ENCODE assay signal across 8 cellular contexts in genomic region chr19:39405261-39405912, GRCh38. TPM values are rescaled to one million over a fixed set of nuclear protein-coding genes. Genes with fewer than 3 reads are reported as not detected.
DNase-seq lines count a peak whose midpoint lies in the region; FAIRE-seq and TF ChIP-seq lines count a peak whose summit lies in the region.

No MANE protein-coding gene starts in this region.

- intact Hi-C loops in adrenal gland (cut with DNase I) = no loop called here
- intact Hi-C loops in vagina (cut with DNase I) = no loop called here

- H3K9me3 ChIP-seq in adrenal gland (replicated peaks in 1 of 3) = no peaks in the 10 kb centered on the region
- no peaks in the 10 kb centered on the region for H3K9me3 ChIP-seq in muscle layer of colon (ENCODE audit: low read length)
- H3K9me3 ChIP-seq in vagina = no peaks in the 10 kb centered on the region

- TF ChIP-seq POLR2A in adrenal gland (IDR thresholded peaks at IDR 0.05) (no peak), vagina (IDR thresholded peaks at IDR 0.05) (no peak)

- WGBS in adrenal gland, 4 donors = 92 to 94% (median 92%) methylated on average over 17 of the region's 17 CpGs

- H3K4me1 ChIP-seq in adrenal gland (replicated peaks in 1 of 2) (peaks cover 35 to 59% of the 10 kb centered on the region in 2 donors), muscle layer of colon (ENCODE audit: insufficient read depth, low read length) (peaks cover 33% of the 10 kb centered on the region), vagina (peaks cover 52% of the 10 kb centered on the region)

- DNase-seq in stimulated activated naive CD4-positive, alpha-beta T cell (lab: John Stamatoyannopoulos, UW) = peak; percentile 40 to 63 (median 41)
- no peak for DNase-seq in stimulated activated naive CD4-positive, alpha-beta T cell treated with Interleukin-2 at 50 U/mL for 16 hours (lab: John Stamatoyannopoulos, UW)
- DNase-seq in adrenal gland (no peak), vagina (ENCODE audit: extremely low spot score in 2 of 2) (no peak), GM20000 (ENCODE audit: low spot score) (no peak), HTR-8/SVneo (ENCODE audit: insufficient read length, low spot score) (no peak)
- no peak for DNase-seq in stimulated activated CD4-positive, alpha-beta T cell treated with anti-CD3 and anti-CD28 coated beads, Interleukin-4, amount 100 ng/mL, for 1 hour

- no peak for FAIRE-seq in HTR-8/SVneo (lab: Jason Lieb, UNC)

- H3K27ac ChIP-seq in adrenal gland = peak overlapping the region; percentile 89 to 97 (median 96)
- peak overlapping the region; percentile 95 for H3K27ac ChIP-seq in muscle layer of colon (ENCODE audit: low read depth, low read length)
- H3K27ac ChIP-seq in vagina = peak overlapping the region; percentile 100

- H3K4me3 ChIP-seq in adrenal gland (no peak overlapping the region), muscle layer of colon (ENCODE audit: low read depth in 1 of 2, low read length in 2 of 2) (no peak overlapping the region), vagina (peak overlapping the region; percentile 97 to 98)

- H3K36me3 ChIP-seq in adrenal gland (replicated peaks in 1 of 2) = peaks cover 0 to 16% of the 10 kb centered on the region in 2 donors
- peaks cover 17% of the 10 kb centered on the region for H3K36me3 ChIP-seq in muscle layer of colon (ENCODE audit: insufficient read depth, low read length)
- peaks cover 6 to 23% of the 10 kb centered on the region in 2 donors for H3K36me3 ChIP-seq in vagina

- H3K9ac ChIP-seq in muscle layer of colon (ENCODE audit: low read length) = peak overlapping the region; percentile 80

- H3K27me3 ChIP-seq in adrenal gland (no peaks in the 10 kb centered on the region), muscle layer of colon (ENCODE audit: control insufficient read depth in 1 of 2, insufficient read depth in 2 of 2, low read length in 2 of 2) (no peaks in the 10 kb centered on the region), vagina (no peaks in the 10 kb centered on the region)

- TF ChIP-seq CTCF in adrenal gland (IDR thresholded peaks at IDR 0.05) (no peak), vagina (IDR thresholded peaks at IDR 0.05) (no peak), GM20000 (IDR thresholded peaks at IDR 0.05; ENCODE audit: extremely low read depth, missing control alignments) (no peak)

RNA-seq across cellular contexts. Expression of gene ZFP36, which starts 1.3 kb away (rescaled TPM):
- 100 to 1,000 TPM in 3 of 8 donors, 10 to 100 TPM in 5; 46.8 to 187 (median 86.7) TPM for total RNA-seq in adrenal gland
- 100 to 1,000 TPM in 2 of 3 donors, 10 to 100 TPM in 1; 64.8 to 193 (median 113) TPM for polyA plus RNA-seq in adrenal gland
- total RNA-seq in vagina = 631 TPM

RNA-seq across cellular contexts. Expression of gene PLEKHG2, which starts 7.1 kb away (rescaled TPM):
- total RNA-seq in adrenal gland (10 to 100 TPM; 11.3 to 23.4 (median 18.1) TPM), vagina (18.9 TPM)
- 10 to 100 TPM in 2 of 3 donors, 1 to 10 TPM in 1; 3.6 to 44.8 (median 16.3) TPM for polyA plus RNA-seq in adrenal gland

RNA-seq across cellular contexts. Expression of gene MED29, which starts 14.2 kb away (rescaled TPM):
- 100 to 1,000 TPM in 1 of 8 donors, 10 to 100 TPM in 7; 44.1 to 221 (median 65.3) TPM for total RNA-seq in adrenal gland
- polyA plus RNA-seq in adrenal gland = 10 to 100 TPM; 43.6 to 49.6 (median 49.2) TPM
- total RNA-seq in vagina = 37.8 TPM

RNA-seq across cellular contexts. Expression of gene PAF1, which starts 14.5 kb away (rescaled TPM):
- total RNA-seq in adrenal gland = 10 to 100 TPM; 46.8 to 60.2 (median 51.9) TPM
- polyA plus RNA-seq in adrenal gland = 10 to 100 TPM; 50.9 to 86.9 (median 51.6) TPM
- 70.2 TPM for total RNA-seq in vagina

RNA-seq across cellular contexts. Expression of gene RPS16, which starts 30.4 kb away (rescaled TPM):
- total RNA-seq in adrenal gland (1,000 to 10,000 TPM in 6 of 8 donors, 100 to 1,000 TPM in 2; 848 to 1,939 (median 1,279) TPM), vagina (3,724 TPM)
- 1,000 to 10,000 TPM; 1,071 to 2,033 (median 1,152) TPM for polyA plus RNA-seq in adrenal gland

Comparison
In these comparisons a context has a peak if more than half of its experiments do, and no peak if none do; other contexts are left out.
1. DNase-seq: peak in stimulated activated naive CD4-positive, alpha-beta T cell (6 of 6); none in stimulated activated naive CD4-positive, alpha-beta T cell treated with Interleukin-2 at 50 U/mL for 16 hours (single experiment), adrenal gland (0 of 7), vagina (0 of 2), stimulated activated CD4-positive, alpha-beta T cell treated with anti-CD3 and anti-CD28 coated beads, Interleukin-4, amount 100 ng/mL, for 1 hour (single experiment), GM20000 (single experiment) and HTR-8/SVneo (single experiment).
2. H3K4me3 ChIP-seq: peak in vagina (2 of 2); none in adrenal gland (0 of 4) and muscle layer of colon (0 of 2).
3. Peak in every context shown above with its lines, with median percentiles within 50 percentile points of each other: H3K27ac ChIP-seq.